In genomic region chr3:41196499-41197410, GRCh38 we compare ENCODE assay signal across 19 cellular contexts.
"Had no signal": no experiment of that assay in that cellular context is flagged by ENCODE, and none has a peak within 500 bp of the region (broad histone marks: within the 10 kb centered on the region; RNA-seq: fewer than 3 reads in every experiment).

No MANE protein-coding gene starts in this region.

- H3K9me3 ChIP-seq: lower lobe of right lung, prostate gland, right atrium auricular region, sigmoid colon, testis, tibial artery, upper lobe of left lung had no signal

- H3K4me1 ChIP-seq: prostate gland had no signal

- ATAC-seq: lower lobe of right lung; natural killer cell; stimulated activated effector memory CD8-positive, alpha-beta T cell treated with anti-CD3 and anti-CD28 coated beads, Interleukin-12 subunit alpha, Interleukin-12 subunit beta, amount 100 ng/mL, for 72 hours; stimulated activated naive CD8-positive, alpha-beta T cell treated with anti-CD3 and anti-CD28 coated beads, Interleukin-15, Interleukin-2, amounts not matched to agents 100 U/mL and 50 U/mL, for 24 hours had no signal

- H3K9me3 Mint-ChIP-seq: immature natural killer cell; natural killer cell; stimulated activated effector memory CD8-positive, alpha-beta T cell treated with anti-CD3 and anti-CD28 coated beads, Interleukin-12 subunit alpha, Interleukin-12 subunit beta, amount 100 ng/mL, for 72 hours had no signal

- H3K36me3 ChIP-seq: lower lobe of right lung, prostate gland, right atrium auricular region, sigmoid colon, tibial artery, upper lobe of left lung had no signal

- FAIRE-seq: colon, urothelium cell line had no signal

- DNase-seq: dorsolateral prefrontal cortex; effector CD4-positive, alpha-beta T cell; immature natural killer cell; islet precursor cell; lower lobe of right lung; natural killer cell; sigmoid colon; stimulated activated CD4-positive, alpha-beta T cell treated with anti-CD3 and anti-CD28 coated beads, Interleukin-2, amount 100 ng/mL, for 24 hours; stimulated activated CD4-positive, alpha-beta T cell treated with anti-CD3 and anti-CD28 coated beads, Interleukin-4, amount 100 ng/mL, for 24 hours; stimulated activated naive CD8-positive, alpha-beta T cell treated with anti-CD3 and anti-CD28 coated beads, Interleukin-15, Interleukin-2, amounts not matched to agents 100 U/mL and 50 U/mL, for 24 hours; substantia nigra; testis; tibial artery; upper lobe of left lung had no signal

- H3K27ac Mint-ChIP-seq: natural killer cell; stimulated activated effector memory CD8-positive, alpha-beta T cell treated with anti-CD3 and anti-CD28 coated beads, Interleukin-12 subunit alpha, Interleukin-12 subunit beta, amount 100 ng/mL, for 72 hours had no signal

- H3K4me3 Mint-ChIP-seq: natural killer cell; stimulated activated effector memory CD8-positive, alpha-beta T cell treated with anti-CD3 and anti-CD28 coated beads, Interleukin-12 subunit alpha, Interleukin-12 subunit beta, amount 100 ng/mL, for 72 hours had no signal

- H3K27ac ChIP-seq: lower lobe of right lung, prostate gland, right atrium auricular region, sigmoid colon, testis, tibial artery, upper lobe of left lung had no signal

- H3K36me3 Mint-ChIP-seq: immature natural killer cell, natural killer cell had no signal

- H3K4me3 ChIP-seq: dorsolateral prefrontal cortex, lower lobe of right lung, prostate gland, right atrium auricular region, sigmoid colon, testis, tibial artery, upper lobe of left lung had no signal

- H3K27me3 ChIP-seq: dorsolateral prefrontal cortex, right atrium auricular region, sigmoid colon, testis, tibial artery, upper lobe of left lung had no signal
